ENCODE assay signal across 8 cellular contexts in the genomic region with DNA sequence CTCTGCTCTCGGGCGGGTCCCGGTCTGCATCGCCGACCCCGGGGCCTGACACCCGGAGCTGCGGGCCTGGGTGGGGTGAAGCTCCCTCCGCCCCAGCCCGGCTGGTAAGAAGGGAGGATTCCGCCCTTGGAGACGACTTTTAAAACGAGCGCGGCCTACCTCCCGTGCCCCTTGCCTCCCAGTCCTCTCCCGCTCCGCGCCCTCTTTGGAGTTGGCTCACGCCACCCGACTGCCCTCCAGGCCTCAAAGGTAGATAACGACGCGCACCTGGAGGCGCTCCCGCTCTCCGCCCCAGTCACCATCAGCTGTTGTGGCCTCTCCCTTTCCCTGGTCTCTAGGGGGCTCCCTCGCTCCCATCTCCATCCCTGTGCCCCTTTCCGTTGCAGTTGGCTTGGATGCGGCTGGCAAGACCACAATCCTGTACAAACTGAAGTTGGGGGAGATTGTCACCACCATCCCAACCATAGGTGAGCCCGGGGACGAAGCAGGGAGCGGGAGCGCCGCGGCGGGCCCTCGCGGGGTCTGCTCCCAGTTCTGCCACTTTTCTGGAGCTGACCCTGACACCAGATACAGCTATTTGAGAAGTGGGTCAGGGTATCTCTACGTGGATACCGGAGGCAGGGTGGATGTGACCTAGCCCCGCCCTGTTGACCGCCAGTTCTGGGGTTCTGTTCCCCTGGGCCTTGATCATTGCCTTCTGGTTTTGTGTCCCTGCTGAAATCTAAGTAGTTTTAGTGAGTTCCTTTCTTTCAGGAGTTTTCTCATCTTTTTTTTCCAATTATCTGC. TPM values are rescaled to one million over a fixed set of nuclear protein-coding genes. Genes with fewer than 3 reads are reported as not detected.
DNase-seq lines count a peak whose midpoint lies in the region; ATAC-seq and TF ChIP-seq lines count a peak whose summit lies in the region.

No MANE protein-coding gene starts in this region.

- H3K4ac ChIP-seq in mesendoderm (ENCODE audit: low read depth, low read length): no peak overlapping the region

- peaks cover 3% of the 10 kb centered on the region for H3K4me1 ChIP-seq in mesendoderm (ENCODE audit: control insufficient read depth, low read depth, low read length)

- H3K36me3 Mint-ChIP-seq in activated CD4-positive, alpha-beta T cell treated with anti-CD3 and anti-CD28 coated beads, Interleukin-2, amount 10 ng/mL, durations not matched to agents 24 days and 14 days (ENCODE audit: low read depth): peaks cover 24% of the 10 kb centered on the region

- peak overlapping the region; percentile 74 for H3K27ac ChIP-seq in 22Rv1
- H3K27ac ChIP-seq in mesendoderm (ENCODE audit: low read depth, low read length): peak overlapping the region; percentile 14
- H3K27ac ChIP-seq in substantia nigra (ENCODE audit: low read depth, low read length, poor library complexity, severe bottlenecking): peak overlapping the region; percentile 88

- intact Hi-C loops in activated CD4-positive, alpha-beta T cell treated with anti-CD3 and anti-CD28 coated beads, Interleukin-2, amount 10 ng/mL, durations not matched to agents 24 days and 14 days (cut with micrococcal nuclease): loop anchor here (1.0 to 5.0 kb wide), 3 partner anchors 63 to 753 kb away; partner anchors contain the start of genes RBM28, SND1 and ZNF800

- no peaks in the 10 kb centered on the region for H3K9me3 Mint-ChIP-seq in activated CD4-positive, alpha-beta T cell treated with anti-CD3 and anti-CD28 coated beads, Interleukin-2, amount 10 ng/mL, durations not matched to agents 24 days and 14 days

- H2BK5ac ChIP-seq in mesendoderm (ENCODE audit: low read length): peak overlapping the region; percentile 31

- H3K56ac ChIP-seq in mesendoderm (ENCODE audit: low read length): peak overlapping the region; percentile 93

- WGBS in mesendoderm (ENCODE audit: extremely low coverage, insufficient coverage, low lambda C conversion rate): no CpG with 5 or more reads among the region's 43 CpGs

- peak overlapping the region; percentile 100 for H3K4me3 Mint-ChIP-seq in activated CD4-positive, alpha-beta T cell treated with anti-CD3 and anti-CD28 coated beads, Interleukin-2, amount 10 ng/mL, durations not matched to agents 24 days and 14 days

- peak overlapping the region; percentile 92 for H3K9ac ChIP-seq in mesendoderm (ENCODE audit: low read length)

- H3K36me3 ChIP-seq in mesendoderm (ENCODE audit: control insufficient read depth, insufficient read depth, low read length): peaks cover 9% of the 10 kb centered on the region

- peaks cover 9% of the 10 kb centered on the region for H3K79me2 ChIP-seq in mesendoderm (ENCODE audit: control insufficient read depth, insufficient read depth, low read length)

- H4K5ac ChIP-seq in mesendoderm (ENCODE audit: low read length): no peak overlapping the region

- H3K23ac ChIP-seq in mesendoderm (ENCODE audit: low read length): no peak overlapping the region

- H3K4me2 ChIP-seq in mesendoderm (ENCODE audit: low read length): peak overlapping the region; percentile 87

- H3K27me3 Mint-ChIP-seq in activated CD4-positive, alpha-beta T cell treated with anti-CD3 and anti-CD28 coated beads, Interleukin-2, amount 10 ng/mL, durations not matched to agents 24 days and 14 days: no peaks in the 10 kb centered on the region

- no peaks in the 10 kb centered on the region for H3K27me3 ChIP-seq in mesendoderm (ENCODE audit: insufficient read depth, low read length, poor library complexity)

- no peak overlapping the region for H2BK15ac ChIP-seq in mesendoderm (replicated peaks; ENCODE audit: low read depth)

- DNase-seq in NCI-H1694 treated with DMSO at 0.1 percent for 48 hours (lab: John Stamatoyannopoulos, UW) (peak; percentile 54), epithelial cell of esophagus (ENCODE audit: low read depth) (peak; percentile 59), mesendoderm (peak; percentile 86), substantia nigra (lab: John Stamatoyannopoulos, UW) (peak in 37 of 49 donors; percentile 7 to 77 (median 37))
- peak; percentile 81 for DNase-seq in activated CD4-positive, alpha-beta T cell treated with anti-CD3 and anti-CD28 coated beads, Interleukin-2, amount 10 ng/mL, durations not matched to agents 24 days and 14 days

- H3K18ac ChIP-seq in mesendoderm (ENCODE audit: low read length): peak overlapping the region; percentile 78

- peak overlapping the region; percentile 97 for H3K27ac Mint-ChIP-seq in activated CD4-positive, alpha-beta T cell treated with anti-CD3 and anti-CD28 coated beads, Interleukin-2, amount 10 ng/mL, durations not matched to agents 24 days and 14 days

- H4K8ac ChIP-seq in mesendoderm (ENCODE audit: low read depth, low read length): no peak overlapping the region

- H3K4me3 ChIP-seq in epithelial cell of esophagus (ENCODE audit: low read length) (peak overlapping the region; percentile 84), mesendoderm (ENCODE audit: low read length) (peak overlapping the region; percentile 88)

- ATAC-seq in HG02840 (IDR thresholded peaks at IDR 0.05; ENCODE audit: low FRiP score, unreplicated experiment): peak; percentile 16

- H3K4me1 Mint-ChIP-seq in activated CD4-positive, alpha-beta T cell treated with anti-CD3 and anti-CD28 coated beads, Interleukin-2, amount 10 ng/mL, durations not matched to agents 24 days and 14 days: peaks cover 26% of the 10 kb centered on the region

- no peak overlapping the region for H2AK5ac ChIP-seq in mesendoderm (ENCODE audit: low read length)

- TF ChIP-seq CTCF in 22Rv1 (IDR thresholded peaks at IDR 0.05) (peak; percentile 74), GM12872 (IDR thresholded peaks at IDR 0.05; ENCODE audit: insufficient read depth, low read depth, low read length) (peak; percentile 49), epithelial cell of esophagus (IDR thresholded peaks at IDR 0.05; ENCODE audit: insufficient read depth, low read depth, low read length, missing control alignments) (peak; percentile 43)

- peaks cover 14% of the 10 kb centered on the region for H3K79me1 ChIP-seq in mesendoderm (ENCODE audit: low read length)

- H2BK120ac ChIP-seq in mesendoderm (ENCODE audit: low read depth, low read length): no peak overlapping the region

RNA-seq across cellular contexts. Expression of gene ARF5, which starts 0.7 kb away (rescaled TPM):
- 117 and 120 TPM in 2 replicates for total RNA-seq in activated CD4-positive, alpha-beta T cell treated with anti-CD3 and anti-CD28 coated beads, Interleukin-2, amount 10 ng/mL, durations not matched to agents 24 days and 14 days
- polyA plus RNA-seq in mesendoderm (2013, experiment 1 of 2): 102 TPM
- 97.3 TPM for polyA plus RNA-seq in mesendoderm (2013, experiment 2 of 2)

RNA-seq across cellular contexts. Expression of gene GCC1, which starts 3.5 kb away (rescaled TPM):
- 14.8 and 15.6 TPM in 2 replicates for total RNA-seq in activated CD4-positive, alpha-beta T cell treated with anti-CD3 and anti-CD28 coated beads, Interleukin-2, amount 10 ng/mL, durations not matched to agents 24 days and 14 days
- 7.3 TPM for polyA plus RNA-seq in mesendoderm (2013, experiment 1 of 2)
- 7.7 TPM for polyA plus RNA-seq in mesendoderm (2013, experiment 2 of 2)

RNA-seq across cellular contexts. Expression of gene FSCN3, which starts 4.6 kb away (rescaled TPM):
- 0.54 and 1.3 TPM in 2 replicates for total RNA-seq in activated CD4-positive, alpha-beta T cell treated with anti-CD3 and anti-CD28 coated beads, Interleukin-2, amount 10 ng/mL, durations not matched to agents 24 days and 14 days
- polyA plus RNA-seq in mesendoderm (2013, experiment 1 of 2): 0.93 TPM
- polyA plus RNA-seq in mesendoderm (2013, experiment 2 of 2): 1.1 TPM

RNA-seq across cellular contexts. Expression of gene PAX4, which starts 29.1 kb away (rescaled TPM):
- not detected in 2 replicates for total RNA-seq in activated CD4-positive, alpha-beta T cell treated with anti-CD3 and anti-CD28 coated beads, Interleukin-2, amount 10 ng/mL, durations not matched to agents 24 days and 14 days
- polyA plus RNA-seq in mesendoderm (2013, experiment 1 of 2): 0.24 TPM
- 0.24 TPM for polyA plus RNA-seq in mesendoderm (2013, experiment 2 of 2)

Comparison
In these comparisons a context has a peak if more than half of its experiments do, and no peak if none do; other contexts are left out.
1. Peak in every context shown above with its lines: DNase-seq, ATAC-seq, H3K4me3 ChIP-seq and H3K27ac ChIP-seq.
2. H3K27ac ChIP-seq: peak in every context shown above with its lines; median percentile 88 in substantia nigra; 74 in 22Rv1; 14 in mesendoderm.